31 cellular contexts compared by ENCODE assay signal in the genomic region with DNA sequence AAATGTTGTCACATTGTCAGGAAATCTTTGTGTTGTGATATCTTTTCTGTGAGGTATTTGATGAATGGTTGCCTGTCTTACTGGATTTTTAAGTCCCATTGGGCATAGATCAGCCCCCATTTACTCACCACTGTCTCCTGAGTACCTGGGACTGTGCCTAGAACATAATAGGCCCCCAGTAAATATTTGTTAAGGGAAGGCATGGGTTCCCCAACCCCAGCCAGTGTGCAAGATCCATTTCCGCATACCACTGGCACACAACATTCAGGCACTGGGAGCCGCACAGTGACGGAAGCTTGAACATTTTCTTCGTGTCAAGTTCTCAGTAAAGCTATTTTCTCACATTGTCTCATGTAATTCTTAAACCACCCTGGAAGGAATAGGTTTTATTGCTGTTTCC.
"Had no signal": no experiment of that assay in that cellular context is flagged by ENCODE, and none has a peak within 500 bp of the region (broad histone marks: within the 10 kb centered on the region; RNA-seq: fewer than 3 reads in every experiment).

No MANE protein-coding gene starts in this region.

- H3K4me3 ChIP-seq: adrenal gland, ascending aorta, body of pancreas, breast epithelium, cardiac muscle cell had no signal

- H3K9me3 ChIP-seq: adrenal gland, ascending aorta, body of pancreas, breast epithelium had no signal

- H3K4me1 ChIP-seq: adrenal gland, ascending aorta, body of pancreas, breast epithelium had no signal

- H3K27me3 ChIP-seq: adrenal gland, ascending aorta, body of pancreas, brain microvascular endothelial cell, breast epithelium, cardiac muscle cell had no signal

- DNase-seq: activated effector memory CD4-positive, alpha-beta T cell treated with anti-CD3 and anti-CD28 coated beads, Interleukin-2, amount 50 U/mL, for 16 hours; activated effector memory CD4-positive, alpha-beta T cell treated with Interleukin-2 at 50 U/mL for 16 hours; activated gamma-delta T cell; activated gamma-delta T cell treated with Interleukin-2 at 50 U/mL for 16 hours; activated naive CD4-positive, alpha-beta T cell; activated naive CD4-positive, alpha-beta T cell treated with anti-CD3 and anti-CD28 coated beads for 36 hours; activated naive CD4-positive, alpha-beta T cell treated with anti-CD3 and anti-CD28 coated beads, Interleukin-2, amount 10 ng/mL, durations not matched to agents 7 days and 5 days; activated naive CD4-positive, alpha-beta T cell treated with anti-CD3 and anti-CD28 coated beads, Interleukin-2, amount 50 U/mL, for 16 hours; activated naive CD4-positive, alpha-beta T cell treated with Interleukin-2 at 50 U/mL for 16 hours; activated naive CD8-positive, alpha-beta T cell treated with anti-CD3 and anti-CD28 coated beads for 36 hours; activated naive CD8-positive, alpha-beta T cell treated with anti-CD3 and anti-CD28 coated beads, Interleukin-2, amount 10 ng/mL, durations not matched to agents 7 days and 5 days; activated naive CD8-positive, alpha-beta T cell treated with anti-CD3 and anti-CD28 coated beads, Interleukin-2, amount 50 U/mL, for 24 hours; activated T-cell treated with anti-CD3 and anti-CD28 coated beads, Interleukin-2, amount 50 U/mL, for 1 hour; activated T-cell treated with anti-CD3 and anti-CD28 coated beads, Interleukin-2, amount 50 U/mL, for 24 hours; activated T-cell treated with anti-CD3 and anti-CD28 coated beads, Interleukin-2, amount 50 U/mL, for 4 hours; activated T-cell treated with anti-CD3 and anti-CD28 coated beads, Interleukin-2, amount 50 U/mL, for 72 hours; adrenal gland; amniotic stem cell; amygdala; anterior cingulate cortex; aorta; body of pancreas; brain microvascular endothelial cell; caudate nucleus; central memory CD4-positive, alpha-beta T cell; cerebellar nuclear complex had no signal

- H3K36me3 ChIP-seq: adrenal gland, ascending aorta, brain microvascular endothelial cell, breast epithelium, cardiac muscle cell had no signal

- ATAC-seq: activated naive CD4-positive, alpha-beta T cell treated with anti-CD3 and anti-CD28 coated beads, Interleukin-2, amount 50 U/mL, for 72 hours; activated naive CD8-positive, alpha-beta T cell treated with anti-CD3 and anti-CD28 coated beads, Interleukin-2, amount 50 U/mL, for 24 hours; activated T-cell treated with anti-CD3 and anti-CD28 coated beads, Interleukin-2, amount 50 U/mL, for 4 hours; activated T-cell treated with anti-CD3 and anti-CD28 coated beads, Interleukin-2, amount 50 U/mL, for 72 hours; activated T-helper 17 cell treated with anti-CD3 and anti-CD28 coated beads, Interleukin-2, amount 50 U/mL, for 72 hours; body of pancreas had no signal

- H3K27ac ChIP-seq: adrenal gland, ascending aorta, body of pancreas, brain microvascular endothelial cell, breast epithelium, cardiac muscle cell had no signal
